20 cellular contexts compared by ENCODE assay signal in genomic region chr9:84325347-84325982, GRCh38. TPM values are rescaled to one million over a fixed set of nuclear protein-coding genes. Genes with fewer than 3 reads are reported as not detected.
A peak's percentile ranks its signal among the peaks of the same experiment; 100 is the strongest.
DNase-seq lines count a peak whose midpoint lies in the region; ATAC-seq and TF ChIP-seq lines count a peak whose summit lies in the region.
"Had no signal": no experiment of that assay in that cellular context is flagged by ENCODE, and none has a peak within 500 bp of the region (broad histone marks: within the 10 kb centered on the region; RNA-seq: fewer than 3 reads in every experiment).

No MANE protein-coding gene starts in this region.

- H3F3A ChIP-seq in GM23248 (ENCODE audit: insufficient read depth): no peaks in the 10 kb centered on the region

- intact Hi-C loops in tibial artery (cut with DNase I; ENCODE audit: low total_unique reads): no loop called here

- H3K4me3 ChIP-seq in GM23248 (no peak overlapping the region), tibial artery (no peak overlapping the region)
- H3K4me3 ChIP-seq: cardiac muscle cell, heart left ventricle, prostate gland had no signal

- ATAC-seq in esophagus mucosa (peak; percentile 83), omental fat pad (ENCODE audit: low FRiP score) (peak; percentile 75)
- ATAC-seq: heart left ventricle, Panc1, SK-N-SH treated with all-trans-retinoic acid at 6 μM for 48 hours had no signal

- H2AFZ ChIP-seq in GM23248: no peak overlapping the region

- H3K27me3 ChIP-seq in GM23248 (replicated peaks; ENCODE audit: insufficient read depth): no peaks in the 10 kb centered on the region
- H3K27me3 ChIP-seq in tibial artery: no peaks in the 10 kb centered on the region
- H3K27me3 ChIP-seq: cardiac muscle cell, heart left ventricle had no signal

- no peaks in the 10 kb centered on the region for H3K79me2 ChIP-seq in GM23248 (ENCODE audit: insufficient read depth)

- no peak overlapping the region for H3K9ac ChIP-seq in GM23248

- no peaks in the 10 kb centered on the region for H3K36me3 ChIP-seq in GM23248 (ENCODE audit: low read depth)
- no peaks in the 10 kb centered on the region for H3K36me3 ChIP-seq in tibial artery
- H3K36me3 ChIP-seq: cardiac muscle cell, heart left ventricle, prostate gland had no signal

- H4K20me1 ChIP-seq in GM23248 (ENCODE audit: insufficient read depth): no peaks in the 10 kb centered on the region

- 60 to 72% methylated on average over 3 of the region's 3 CpGs for WGBS in GM23248 (ENCODE audit: low coverage in 1 of 2, low lambda C conversion rate in 2 of 2, missing lambda C conversion rate in 2 of 2), 2 experiments

- DNase-seq in GM23248 (peak; percentile 47), RKO (ENCODE audit: low spot score) (peak; percentile 21), omental fat pad (ENCODE audit: low spot score) (no peak), superior temporal gyrus (ENCODE audit: extremely low spot score) (no peak), globus pallidus (ENCODE audit: low spot score) (no peak), tibial artery (no peak), SHP77 treated with DMSO at 0.1 percent for 48 hours (lab: John Stamatoyannopoulos, UW) (no peak)
- DNase-seq: CD4-positive, CD25-positive, alpha-beta regulatory T cell; DMS79 treated with DMSO at 0.1 percent for 48 hours; heart left ventricle; HFFc6; mesenchymal stem cell; NCI-H82; nephron progenitor cell had no signal

- TF ChIP-seq CTCF in omental fat pad (IDR thresholded peaks at IDR 0.05) (no peak), tibial artery (IDR thresholded peaks at IDR 0.05) (no peak)

- H3K9me2 ChIP-seq in GM23248 (ENCODE audit: insufficient read depth): no peaks in the 10 kb centered on the region

- H3K4me1 ChIP-seq in GM23248 (ENCODE audit: insufficient read depth) (no peaks in the 10 kb centered on the region), tibial artery (no peaks in the 10 kb centered on the region)
- H3K4me1 ChIP-seq: prostate gland had no signal

- no peak overlapping the region for H3K4me2 ChIP-seq in GM23248 (ENCODE audit: unreplicated experiment)

- H3K27ac ChIP-seq in GM23248: no peak overlapping the region
- H3K27ac ChIP-seq in tibial artery: no peak overlapping the region
- H3K27ac ChIP-seq: cardiac muscle cell, heart left ventricle, prostate gland had no signal

- no peaks in the 10 kb centered on the region for H3K9me3 ChIP-seq in GM23248 (ENCODE audit: low read depth)
- H3K9me3 ChIP-seq in tibial artery: no peaks in the 10 kb centered on the region
- H3K9me3 ChIP-seq: prostate gland had no signal

- in situ Hi-C loops in GM23248 (cut with MboI): no loop called here

RNA-seq across cellular contexts. Expression of gene SLC28A3, which starts 15.1 kb away (rescaled TPM):
- total RNA-seq in GM23248 (2014; rRNA removed; shearing (Covaris generic)): 0.32 TPM in 1 of 2 replicates, not detected in the other
- polyA plus RNA-seq in GM23248 (2016; fragmentation: Nextera tagmentation; extraction: Ambion mirVana): 0.11 and 0.15 TPM in 2 replicates
- total RNA-seq in esophagus mucosa (7.0 TPM), omental fat pad (10 to 100 TPM in 2 of 4 donors, 1 to 10 TPM in 1, under 1 TPM in 1; 0.32 to 25.6 (median 12.0) TPM)
- total RNA-seq: CD4-positive, CD25-positive, alpha-beta regulatory T cell; temporal lobe had no signal
- polyA plus RNA-seq: CD4-positive, CD25-positive, alpha-beta regulatory T cell had no signal

Comparison
In these comparisons a context has a peak if more than half of its experiments do, and no peak if none do; other contexts are left out.
1. DNase-seq: peak in GM23248 (single experiment) and RKO (single experiment); none in omental fat pad (single experiment), superior temporal gyrus (single experiment), globus pallidus (single experiment), tibial artery (0 of 2) and SHP77 treated with DMSO at 0.1 percent for 48 hours (single experiment).